Comparison of ENCODE assay signal across 1 cellular context in the genomic region with DNA sequence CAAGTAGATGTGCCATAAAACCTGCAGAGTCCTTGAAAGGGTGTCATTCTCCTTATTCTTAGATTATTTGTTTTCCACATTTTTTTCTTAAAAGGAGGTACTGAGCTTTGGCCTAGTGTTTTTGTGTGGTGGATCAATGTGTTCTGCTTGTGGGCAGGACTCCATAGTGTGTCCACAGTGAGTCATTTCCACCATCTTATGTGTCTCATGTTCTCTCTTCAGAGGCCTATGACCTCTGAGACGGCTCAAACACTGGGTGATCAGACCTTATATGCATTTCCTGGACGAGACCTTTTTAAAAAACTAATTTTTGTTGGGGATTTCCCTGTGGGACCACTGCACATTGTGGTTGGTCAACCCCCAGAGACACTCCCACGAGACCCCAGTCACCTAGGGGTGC.
TF ChIP-seq lines count a peak whose summit lies in the region.

No MANE protein-coding gene starts in this region.

TF ChIP-seq in IMR-90, 13 proteins besides CTCF, POLR2A, EP300 and RAD21 (continued from another document):
- TF ChIP-seq NFE2L2 (IDR thresholded peaks at IDR 0.05; ENCODE audit: low read depth, low read length) = no peak
- TF ChIP-seq CHD1 (IDR thresholded peaks at IDR 0.05; ENCODE audit: low read depth, low read length) = no peak
- TF ChIP-seq MAZ (IDR thresholded peaks at IDR 0.05; ENCODE audit: borderline replicate concordance, low read depth, low read length) = no peak
